ENCODE assay signal across 8 cellular contexts in the genomic region with DNA sequence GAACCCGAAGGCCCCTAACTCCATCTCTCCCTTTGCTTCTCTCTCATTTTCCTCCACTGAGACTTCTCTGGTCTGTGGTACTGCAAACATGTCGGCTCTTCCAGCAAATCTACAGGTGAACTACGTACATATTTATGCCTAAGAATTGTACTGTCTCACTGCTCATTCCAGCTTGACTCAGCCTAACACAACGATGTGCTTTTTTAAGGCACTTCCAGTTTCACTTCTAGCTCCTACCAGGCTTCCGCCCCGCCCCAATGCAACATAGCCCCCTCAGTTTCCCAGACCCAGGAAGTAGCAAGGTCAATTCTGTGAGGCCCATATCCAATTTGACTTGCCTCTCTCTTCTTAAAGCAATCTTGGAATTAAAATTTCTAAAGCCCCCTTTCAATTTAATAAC.
A peak's percentile ranks its signal among the peaks of the same experiment; 100 is the strongest.
DNase-seq lines count a peak whose midpoint lies in the region; ATAC-seq and TF ChIP-seq lines count a peak whose summit lies in the region.

No MANE protein-coding gene starts in this region.

- peak; percentile 95 for ATAC-seq in sciatic nerve
- ATAC-seq in GM19035 (IDR thresholded peaks at IDR 0.05; ENCODE audit: unreplicated experiment): no peak

- peak overlapping the region; percentile 80 for H3K4me3 Mint-ChIP-seq in activated T-helper 1 cell treated with anti-CD3 and anti-CD28 coated beads, Interleukin-12 subunit alpha, Interleukin-12 subunit beta, Interleukin-2, Interleukin-4 antibody, amounts not matched to agents 30 ng/mL and 10 ng/mL and 1 ng/mL, durations not matched to agents 14 hours and 24 hours and 36 hours

- H3K27ac ChIP-seq in GM23248: peak overlapping the region; percentile 83

- in situ Hi-C loops in GM23248 (cut with MboI): no loop called here

- intact Hi-C loops in activated T-helper 1 cell treated with anti-CD3 and anti-CD28 coated beads, Interleukin-12 subunit alpha, Interleukin-12 subunit beta, Interleukin-2, Interleukin-4 antibody, amounts not matched to agents 30 ng/mL and 10 ng/mL and 1 ng/mL, durations not matched to agents 14 hours and 24 hours and 36 hours (cut with micrococcal nuclease): loop anchor here (1.0 to 5.0 kb wide), 3 partner anchors 13 to 64 kb away; no protein-coding TSS in a partner anchor
- intact Hi-C loops in sciatic nerve (cut with DNase I): no loop called here

- H3K4me3 ChIP-seq in GM23248 (peak overlapping the region; percentile 79), fibroblast of villous mesenchyme (ENCODE audit: low read depth, low read length) (peak overlapping the region; percentile 57)

- H2AFZ ChIP-seq in GM23248: peak overlapping the region; percentile 83

- H3K4me2 ChIP-seq in GM23248 (ENCODE audit: unreplicated experiment): peak overlapping the region; percentile 100

- H3K9me3 Mint-ChIP-seq in activated T-helper 1 cell treated with anti-CD3 and anti-CD28 coated beads, Interleukin-12 subunit alpha, Interleukin-12 subunit beta, Interleukin-2, Interleukin-4 antibody, amounts not matched to agents 30 ng/mL and 10 ng/mL and 1 ng/mL, durations not matched to agents 14 hours and 24 hours and 36 hours: no peaks in the 10 kb centered on the region

- peak overlapping the region; percentile 86 for H3K27ac Mint-ChIP-seq in activated T-helper 1 cell treated with anti-CD3 and anti-CD28 coated beads, Interleukin-12 subunit alpha, Interleukin-12 subunit beta, Interleukin-2, Interleukin-4 antibody, amounts not matched to agents 30 ng/mL and 10 ng/mL and 1 ng/mL, durations not matched to agents 14 hours and 24 hours and 36 hours

- peaks cover 29% of the 10 kb centered on the region for H3K4me1 Mint-ChIP-seq in activated T-helper 1 cell treated with anti-CD3 and anti-CD28 coated beads, Interleukin-12 subunit alpha, Interleukin-12 subunit beta, Interleukin-2, Interleukin-4 antibody, amounts not matched to agents 30 ng/mL and 10 ng/mL and 1 ng/mL, durations not matched to agents 14 hours and 24 hours and 36 hours (ENCODE audit: low read depth)

- H3K9ac ChIP-seq in GM23248: peak overlapping the region; percentile 82

- DNase-seq in GM03348 (ENCODE audit: low spot score) (peak; percentile 83), GM23248 (peak; percentile 91), NCI-H2029 treated with DMSO at 0.1 percent for 48 hours (lab: John Stamatoyannopoulos, UW) (peak; percentile 40), fibroblast of villous mesenchyme (ENCODE audit: low read depth) (peak; percentile 84), sciatic nerve (ENCODE audit: low spot score) (no peak), HuH-7.5 (ENCODE audit: low spot score) (no peak)
- DNase-seq in activated T-helper 1 cell treated with anti-CD3 and anti-CD28 coated beads, Interleukin-12 subunit alpha, Interleukin-12 subunit beta, Interleukin-2, Interleukin-4 antibody, amounts not matched to agents 30 ng/mL and 10 ng/mL and 1 ng/mL, durations not matched to agents 14 hours and 24 hours and 36 hours (ENCODE audit: low spot score): peak; percentile 54

- H3K36me3 ChIP-seq in GM23248 (ENCODE audit: low read depth): no peaks in the 10 kb centered on the region

- H3K27me3 ChIP-seq in GM23248 (replicated peaks; ENCODE audit: insufficient read depth): no peaks in the 10 kb centered on the region

- H3K9me3 ChIP-seq in GM23248 (ENCODE audit: low read depth): no peaks in the 10 kb centered on the region

- H4K20me1 ChIP-seq in GM23248 (ENCODE audit: insufficient read depth): no peaks in the 10 kb centered on the region

- H3K36me3 Mint-ChIP-seq in activated T-helper 1 cell treated with anti-CD3 and anti-CD28 coated beads, Interleukin-12 subunit alpha, Interleukin-12 subunit beta, Interleukin-2, Interleukin-4 antibody, amounts not matched to agents 30 ng/mL and 10 ng/mL and 1 ng/mL, durations not matched to agents 14 hours and 24 hours and 36 hours (ENCODE audit: low read depth): peaks cover 9% of the 10 kb centered on the region

- H3K79me2 ChIP-seq in GM23248 (ENCODE audit: insufficient read depth): peaks cover 86% of the 10 kb centered on the region

- WGBS in GM23248 (ENCODE audit: low coverage in 1 of 2, low lambda C conversion rate in 2 of 2, missing lambda C conversion rate in 2 of 2), 2 experiments: 1 to 2% methylated on average over 6 of the region's 6 CpGs

- peaks cover 13% of the 10 kb centered on the region; the same call in 1 of the 2 replicates for H3F3A ChIP-seq in GM23248 (ENCODE audit: insufficient read depth)

- H3K9me2 ChIP-seq in GM23248 (ENCODE audit: insufficient read depth): no peaks in the 10 kb centered on the region

- H3K4me1 ChIP-seq in GM23248 (ENCODE audit: insufficient read depth): peaks cover 14% of the 10 kb centered on the region

- TF ChIP-seq CTCF in fibroblast of villous mesenchyme (IDR thresholded peaks at IDR 0.05; ENCODE audit: insufficient read depth, low read depth, low read length): no peak

- no peaks in the 10 kb centered on the region for H3K27me3 Mint-ChIP-seq in activated T-helper 1 cell treated with anti-CD3 and anti-CD28 coated beads, Interleukin-12 subunit alpha, Interleukin-12 subunit beta, Interleukin-2, Interleukin-4 antibody, amounts not matched to agents 30 ng/mL and 10 ng/mL and 1 ng/mL, durations not matched to agents 14 hours and 24 hours and 36 hours (ENCODE audit: insufficient read depth)

Comparison
In these comparisons a context has a peak if more than half of its experiments do, and no peak if none do; other contexts are left out.
1. DNase-seq: peak in GM03348 (single experiment), GM23248 (single experiment), NCI-H2029 treated with DMSO at 0.1 percent for 48 hours (single experiment), activated T-helper 1 cell treated with anti-CD3 and anti-CD28 coated beads, Interleukin-12 subunit alpha, Interleukin-12 subunit beta, Interleukin-2, Interleukin-4 antibody, amounts not matched to agents 30 ng/mL and 10 ng/mL and 1 ng/mL, durations not matched to agents 14 hours and 24 hours and 36 hours (single experiment) and fibroblast of villous mesenchyme (single experiment); none in sciatic nerve (single experiment) and HuH-7.5 (single experiment).